8 cellular contexts compared by ENCODE assay signal in genomic region chr12:100573499-100574261, GRCh38. TPM values are rescaled to one million over a fixed set of nuclear protein-coding genes. Genes with fewer than 3 reads are reported as not detected.
DNase-seq lines count a peak whose midpoint lies in the region; ATAC-seq and TF ChIP-seq lines count a peak whose summit lies in the region.

GAS2L3 (plus strand) TSS chr12:100573684; CDS start chr12:100594905, 21,221 bp downstream.

- POLR2A ChIA-PET in Panc1 (lab: Charles Lee), result interaction anchor here (0.6 kb wide), 1 partner anchor 18 kb away, joined by 6 read pairs; no protein-coding TSS in a partner anchor

- peak within 1 kb of the TSS; percentile 92 for H3K4me3 Mint-ChIP-seq in nephron progenitor cell

- H3K9me3 Mint-ChIP-seq in nephron progenitor cell, result no peaks in the 10 kb centered on the region

- H3K27me3 Mint-ChIP-seq in nephron progenitor cell (ENCODE audit: low read depth, poor library complexity), result peaks cover 33% of the 10 kb centered on the region

- no TSS peak for BruUV-seq in Panc1 (replicated peaks; lab: Mats Ljungman, UMichigan)

- peak within 1 kb of the TSS; percentile 56; the same call in 1 of the 2 replicates for H3K27ac ChIP-seq in HUES64 (ENCODE audit: low read depth, low read length)
- H3K27ac ChIP-seq in Panc1 (ENCODE audit: low read length), result peak within 1 kb of the TSS; percentile 95

- DNase-seq in DMS53 (lab: John Stamatoyannopoulos, UW), result peak; percentile 98
- DNase-seq in Panc1 (ENCODE audit: low read depth, low spot score), result peak; percentile 46
- peak; percentile 58 for DNase-seq in activated naive CD4-positive, alpha-beta T cell treated with Interleukin-2 at 50 U/mL for 16 hours
- peak; percentile 88 for DNase-seq in foreskin melanocyte
- DNase-seq in nephron progenitor cell, result peak; percentile 92
- DNase-seq in stromal cell of bone marrow (ENCODE audit: low read depth), result peak; percentile 64

- H3K27me3 ChIP-seq in HUES64 (ENCODE audit: insufficient read depth, low read length), result peaks cover 27% of the 10 kb centered on the region
- H3K27me3 ChIP-seq in Panc1 (ENCODE audit: control insufficient read depth, insufficient read depth, low read length), result no peaks in the 10 kb centered on the region

- H3K36me3 ChIP-seq in HUES64 (ENCODE audit: insufficient read depth, low read length), result no peaks in the 10 kb centered on the region
- H3K36me3 ChIP-seq in Panc1 (ENCODE audit: control insufficient read depth, insufficient read depth, low read length), result no peaks in the 10 kb centered on the region; the same call in 1 of the 2 replicates

- H3K9ac ChIP-seq in HUES64 (ENCODE audit: low read depth, low read length), result peak within 1 kb of the TSS; percentile 74

- intact Hi-C loops in Panc1 (cut with micrococcal nuclease; ENCODE audit: unreplicated experiment), result no loop called here

- H3K9me3 ChIP-seq in HUES64 (ENCODE audit: insufficient read depth, low read depth, low read length) (no peaks in the 10 kb centered on the region), Panc1 (ENCODE audit: control insufficient read depth, insufficient read depth, low read depth, low read length) (no peaks in the 10 kb centered on the region)

- H3K4me1 ChIP-seq in HUES64 (ENCODE audit: insufficient read depth, low read length), result peaks cover 6% of the 10 kb centered on the region; the same call in 1 of the 2 replicates
- H3K4me1 ChIP-seq in Panc1 (ENCODE audit: control insufficient read depth, insufficient read depth, low read length), result peaks cover 16% of the 10 kb centered on the region

- WGBS in HUES64, result under 1% methylated on average over 63 of the region's 63 CpGs

- in situ Hi-C loops in Panc1 (cut with HindIII; ENCODE audit: low pct_unique_long_range_greater_than_20kb, low sequenced_read_pairs), result no loop called here

- CTCF ChIA-PET in Panc1 (lab: Charles Lee), result no interaction called here

- peaks cover 11% of the 10 kb centered on the region for H3K4me1 Mint-ChIP-seq in nephron progenitor cell

- peak within 1 kb of the TSS; percentile 82 for H3K4me3 ChIP-seq in HUES64 (ENCODE audit: low read length)
- peak within 1 kb of the TSS; percentile 95 to 96 for H3K4me3 ChIP-seq in Panc1 (ENCODE audit: low read depth in 2 of 2, low read length in 2 of 2)

- TF ChIP-seq CTCF in Panc1 (IDR thresholded peaks at IDR 0.05) (no peak), nephron progenitor cell (IDR thresholded peaks at IDR 0.05) (no peak)

- ATAC-seq in GM21528 (IDR thresholded peaks at IDR 0.05; ENCODE audit: low FRiP score, unreplicated experiment) (peak; percentile 98), Panc1 (peak; percentile 98)

- H3K27ac Mint-ChIP-seq in nephron progenitor cell, result peak within 1 kb of the TSS; percentile 93

- peaks cover 6% of the 10 kb centered on the region for H3K36me3 Mint-ChIP-seq in nephron progenitor cell (ENCODE audit: low read depth)

RNA-seq across cellular contexts. Expression of gene GAS2L3, which starts in this region (rescaled TPM):
- 7.7 TPM for polyA plus RNA-seq in HUES64 (2013, experiment 1 of 2)
- 15.8 TPM for polyA plus RNA-seq in HUES64 (2013, experiment 2 of 2)
- 47.4 TPM for total RNA-seq in Panc1 (2021; ENCODE audit: unreplicated experiment)
- 7.1 TPM for polyA plus RNA-seq in Panc1 (2012; ENCODE audit: insufficient read length)

Comparison
In these comparisons a context has a peak if more than half of its experiments do, and no peak if none do; other contexts are left out.
1. Peak in every context shown above with its lines: DNase-seq, ATAC-seq, H3K4me3 ChIP-seq and H3K27ac ChIP-seq.
2. DNase-seq: peak in every context shown above with its lines; median percentile 98 in DMS53; 92 in nephron progenitor cell; 88 in foreskin melanocyte; 64 in stromal cell of bone marrow; 58 in activated naive CD4-positive, alpha-beta T cell treated with Interleukin-2 at 50 U/mL for 16 hours; 46 in Panc1.